7 cellular contexts compared by ENCODE assay signal in the genomic region with DNA sequence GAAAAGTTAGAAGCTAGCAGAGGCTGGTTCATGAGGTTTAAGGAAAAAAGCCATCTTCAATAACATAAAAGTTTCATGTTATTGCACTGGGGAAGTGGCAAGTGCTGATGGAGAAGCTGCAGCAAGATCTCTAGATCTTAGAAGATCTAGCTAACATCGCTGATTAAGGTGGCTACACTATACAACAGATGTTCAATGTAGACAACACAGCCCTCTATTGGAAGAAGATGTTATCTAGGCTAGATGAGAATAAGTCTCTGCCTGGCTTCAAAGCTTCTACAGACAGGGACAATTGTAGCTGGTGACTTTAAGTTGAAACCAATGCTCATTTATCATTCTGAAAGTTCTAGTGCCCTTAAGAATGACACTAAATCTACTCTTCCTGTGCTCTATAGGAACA.
DNase-seq lines count a peak whose midpoint lies in the region; ATAC-seq, FAIRE-seq and TF ChIP-seq lines count a peak whose summit lies in the region.
"Not testable (repeated sequence)": the region's sequence is repeated elsewhere in the genome, so short reads cannot be mapped to it uniquely, and the experiment has no call there.

No MANE protein-coding gene starts in this region.

- CTCF ChIA-PET in A549 (lab: Yijun Ruan, JAX) = interaction anchor here (1.1 kb wide), 1 partner anchor 27 kb away, joined by 4 read pairs; no protein-coding TSS in a partner anchor
- CTCF ChIA-PET in activated CD4-positive, alpha-beta T cell treated with anti-CD3 and anti-CD28 coated beads, Interleukin-2, amount 10 ng/mL, durations not matched to agents 7 days and 5 days (lab: Charles Lee) = not testable (repeated sequence)

- H3K4me1 ChIP-seq in A549 = peaks cover 23% of the 10 kb centered on the region
- H3K4me1 ChIP-seq in KMS-11 (ENCODE audit: low read depth, poor library complexity, severe bottlenecking); foreskin keratinocyte: not testable (repeated sequence)

- H3K4me3 ChIP-seq in A549; KMS-11 (IDR thresholded peaks at IDR 0.05; ENCODE audit: insufficient read depth, low read depth, low read length): not testable (repeated sequence)

- peak; percentile 63 for FAIRE-seq in A549 (lab: Jason Lieb, UNC)

- POLR2A ChIA-PET in A549 (lab: Yijun Ruan, JAX); activated CD4-positive, alpha-beta T cell treated with anti-CD3 and anti-CD28 coated beads, Interleukin-2, amount 10 ng/mL, durations not matched to agents 7 days and 5 days (lab: Charles Lee); activated naive CD8-positive, alpha-beta T cell treated with anti-CD3 and anti-CD28 coated beads, Interleukin-2, amount 10 ng/mL, durations not matched to agents 7 days and 5 days (lab: Charles Lee): not testable (repeated sequence)

- H3K27ac ChIP-seq in A549 = peak overlapping the region in 1 of 2 experiments; percentile 71; a peak in 3 of 6 replicates
- H3K27ac ChIP-seq in KMS-11, foreskin keratinocyte: not testable (repeated sequence)

- H3K36me3 Mint-ChIP-seq in activated CD4-positive, alpha-beta T cell treated with anti-CD3 and anti-CD28 coated beads, Interleukin-2, amount 10 ng/mL, durations not matched to agents 7 days and 5 days (ENCODE audit: low read depth); activated naive CD8-positive, alpha-beta T cell treated with anti-CD3 and anti-CD28 coated beads, Interleukin-2, amount 10 ng/mL, durations not matched to agents 7 days and 5 days: not testable (repeated sequence)

- ATAC-seq in A549 = peak in 1 of 2 experiments; percentile 43; a peak in 2 of 6 replicates
- not testable (repeated sequence) for ATAC-seq in activated naive CD8-positive, alpha-beta T cell treated with anti-CD3 and anti-CD28 coated beads, Interleukin-2, amount 10 ng/mL, durations not matched to agents 7 days and 5 days (ENCODE audit: low read depth); foreskin keratinocyte

- not testable (repeated sequence) for H3K79me2 ChIP-seq in KMS-11 (ENCODE audit: insufficient read depth, low read depth)

- H3K36me3 ChIP-seq in KMS-11 (ENCODE audit: insufficient read depth) = not testable (repeated sequence)

- not testable (repeated sequence) for TF ChIP-seq RAD21 in A549 (conservative IDR thresholded peaks at IDR 0.05 in 1 of 2, IDR thresholded peaks at IDR 0.05 in 1 of 2)

- H3K9me3 ChIP-seq in A549 = not testable (repeated sequence)

- not testable (repeated sequence) for TF ChIP-seq POLR2A in A549 (IDR thresholded peaks at IDR 0.05; ENCODE audit: low read length)

- not testable (repeated sequence) for H3K9me3 Mint-ChIP-seq in activated CD4-positive, alpha-beta T cell treated with anti-CD3 and anti-CD28 coated beads, Interleukin-2, amount 10 ng/mL, durations not matched to agents 7 days and 5 days; activated naive CD8-positive, alpha-beta T cell treated with anti-CD3 and anti-CD28 coated beads, Interleukin-2, amount 10 ng/mL, durations not matched to agents 7 days and 5 days

- in situ Hi-C loops in SK-MEL-5 (cut with HindIII; ENCODE audit: low pct_unique_long_range_greater_than_20kb, low sequenced_read_pairs) = not testable (repeated sequence)

- H2AFZ ChIP-seq in KMS-11 (ENCODE audit: low read depth) = not testable (repeated sequence)

- peak overlapping the region; percentile 14 for H3K4me3 Mint-ChIP-seq in activated CD4-positive, alpha-beta T cell treated with anti-CD3 and anti-CD28 coated beads, Interleukin-2, amount 10 ng/mL, durations not matched to agents 7 days and 5 days
- H3K4me3 Mint-ChIP-seq in activated naive CD8-positive, alpha-beta T cell treated with anti-CD3 and anti-CD28 coated beads, Interleukin-2, amount 10 ng/mL, durations not matched to agents 7 days and 5 days = peak overlapping the region; percentile 17

- H4K20me1 ChIP-seq in KMS-11 (ENCODE audit: insufficient read depth) = not testable (repeated sequence)

- not testable (repeated sequence) for H3K4me1 Mint-ChIP-seq in activated CD4-positive, alpha-beta T cell treated with anti-CD3 and anti-CD28 coated beads, Interleukin-2, amount 10 ng/mL, durations not matched to agents 7 days and 5 days; activated naive CD8-positive, alpha-beta T cell treated with anti-CD3 and anti-CD28 coated beads, Interleukin-2, amount 10 ng/mL, durations not matched to agents 7 days and 5 days

- H3K4me2 ChIP-seq in A549 = not testable (repeated sequence)
- H3K4me2 ChIP-seq in KMS-11 = peak overlapping the region; percentile 13; the same call in 1 of the 2 replicates

- not testable (repeated sequence) for DNase-seq in A549 (ENCODE audit: low read depth in 1 of 2, low spot score in 1 of 2); activated CD4-positive, alpha-beta T cell treated with anti-CD3 and anti-CD28 coated beads, Interleukin-2, amount 10 ng/mL, durations not matched to agents 7 days and 5 days; activated naive CD8-positive, alpha-beta T cell treated with anti-CD3 and anti-CD28 coated beads, Interleukin-2, amount 10 ng/mL, durations not matched to agents 7 days and 5 days; foreskin keratinocyte
- DNase-seq in DMS 273 (lab: John Stamatoyannopoulos, UW; ENCODE audit: unreplicated experiment) (peak; percentile 1), SK-MEL-5 (ENCODE audit: low read depth, low spot score) (peak; percentile 8)

- H3K27me3 Mint-ChIP-seq in activated CD4-positive, alpha-beta T cell treated with anti-CD3 and anti-CD28 coated beads, Interleukin-2, amount 10 ng/mL, durations not matched to agents 7 days and 5 days = peaks cover 16% of the 10 kb centered on the region
- H3K27me3 Mint-ChIP-seq in activated naive CD8-positive, alpha-beta T cell treated with anti-CD3 and anti-CD28 coated beads, Interleukin-2, amount 10 ng/mL, durations not matched to agents 7 days and 5 days = peaks cover 10% of the 10 kb centered on the region

- 26% methylated on average over 1 of the region's 1 CpG for WGBS in A549 (ENCODE audit: missing lambda C conversion rate)

- not testable (repeated sequence) for TF ChIP-seq CTCF in A549 (IDR thresholded peaks at IDR 0.05); KMS-11 (conservative IDR thresholded peaks at IDR 0.05; ENCODE audit: low read depth, low read length)
- TF ChIP-seq CTCF in foreskin keratinocyte (conservative IDR thresholded peaks at IDR 0.05) = peak; percentile 2

- TF ChIP-seq EP300 in A549 (IDR thresholded peaks at IDR 0.05) = not testable (repeated sequence)

- H3K27me3 ChIP-seq in KMS-11 (ENCODE audit: insufficient read depth, low read depth); foreskin keratinocyte: not testable (repeated sequence)

- not testable (repeated sequence) for H3K9ac ChIP-seq in KMS-11

- not testable (repeated sequence) for H3K27ac Mint-ChIP-seq in activated CD4-positive, alpha-beta T cell treated with anti-CD3 and anti-CD28 coated beads, Interleukin-2, amount 10 ng/mL, durations not matched to agents 7 days and 5 days; activated naive CD8-positive, alpha-beta T cell treated with anti-CD3 and anti-CD28 coated beads, Interleukin-2, amount 10 ng/mL, durations not matched to agents 7 days and 5 days
